In genomic region chr6:119676230-119676629, GRCh38 we compare ENCODE assay signal across 25 cellular contexts.
"Had no signal": no experiment of that assay in that cellular context is flagged by ENCODE, and none has a peak within 500 bp of the region (broad histone marks: within the 10 kb centered on the region; RNA-seq: fewer than 3 reads in every experiment).

No MANE protein-coding gene starts in this region.

- FAIRE-seq: kidney had no signal

- H2AFZ ChIP-seq: parathyroid adenoma had no signal

- H3K36me3 ChIP-seq: gastrocnemius medialis, left lung, neutrophil, right atrium auricular region, stomach, thoracic aorta, vagina had no signal

- H3K9me3 Mint-ChIP-seq: naive thymus-derived CD4-positive, alpha-beta T cell; neural crest cell had no signal

- H3K4me3 ChIP-seq: gastrocnemius medialis, left lung, right atrium auricular region, smooth muscle cell, stomach, thoracic aorta, tibial nerve, vagina had no signal

- H3K27me3 ChIP-seq: gastrocnemius medialis, left lung, neutrophil, right atrium auricular region, stomach, tibial nerve, vagina had no signal

- H3K27me3 Mint-ChIP-seq: progenitor cell of endocrine pancreas had no signal

- DNase-seq: cerebellar nuclear complex; cortex of kidney; gastrocnemius medialis; head of caudate nucleus; kidney; left lung; mesendoderm; midbrain; naive thymus-derived CD4-positive, alpha-beta T cell; stimulated activated CD4-positive, alpha-beta T cell treated with anti-CD3 and anti-CD28 coated beads, Interleukin-12 subunit alpha, Interleukin-12 subunit beta, amount 100 ng/mL, for 4 hours; stimulated activated CD4-positive, alpha-beta T cell treated with anti-CD3 and anti-CD28 coated beads, Interleukin-1b, Interleukin-23, amount 100 ng/mL, for 48 hours; stimulated activated CD4-positive, alpha-beta T cell treated with anti-CD3 and anti-CD28 coated beads, Interleukin-4, amount 100 ng/mL, for 1 hour; stimulated activated CD8-positive, alpha-beta memory T cell treated with anti-CD3 and anti-CD28 coated beads, Interleukin-4, amount 100 ng/mL, for 48 hours; stimulated activated naive CD4-positive, alpha-beta T cell treated with Interleukin-2 at 50 U/mL for 16 hours; stomach had no signal

- H3K79me2 ChIP-seq: parathyroid adenoma had no signal

- H3K9ac ChIP-seq: parathyroid adenoma had no signal

- H3K36me3 Mint-ChIP-seq: naive thymus-derived CD4-positive, alpha-beta T cell had no signal

- H3K4me3 Mint-ChIP-seq: naive thymus-derived CD4-positive, alpha-beta T cell; neural crest cell had no signal

- H3K27ac ChIP-seq: gastrocnemius medialis, left lung, neutrophil, parathyroid adenoma, right atrium auricular region, stomach, thoracic aorta, tibial nerve, vagina had no signal

- H3K4me1 Mint-ChIP-seq: naive thymus-derived CD4-positive, alpha-beta T cell had no signal

- H3K27ac Mint-ChIP-seq: naive thymus-derived CD4-positive, alpha-beta T cell; progenitor cell of endocrine pancreas had no signal

- ATAC-seq: gastrocnemius medialis; left lung; naive thymus-derived CD4-positive, alpha-beta T cell; sciatic nerve had no signal

- H3K4me1 ChIP-seq: gastrocnemius medialis, left lung, parathyroid adenoma, right atrium auricular region, stomach, tibial nerve, vagina had no signal

- H3K9me3 ChIP-seq: gastrocnemius medialis, left lung, neutrophil, right atrium auricular region, stomach, thoracic aorta, tibial nerve, vagina had no signal
